Comparison of ENCODE assay signal across 1 cellular context in genomic region chr5:88680253-88681132, GRCh38.
A peak's percentile ranks its signal among the peaks of the same experiment; 100 is the strongest.
TF ChIP-seq lines count a peak whose summit lies in the region.

No MANE protein-coding gene starts in this region.

TF ChIP-seq in K562, 482 proteins besides CTCF, POLR2A, EP300 and RAD21 (continued from another document and continues in another):
- TF ChIP-seq UBTF (IDR thresholded peaks at IDR 0.05; ENCODE audit: borderline replicate concordance in 1 of 2, low read depth in 2 of 2, low read length in 2 of 2) = peak in 1 of 2 experiments; percentile 51; a peak in 1 of 4 replicates
- TF ChIP-seq TFAP4 (CRISPR knock-in tag; IDR thresholded peaks at IDR 0.05; ENCODE audit: borderline replicate concordance) = peak; percentile 44; the same call in 1 of the 2 replicates
- no peak for TF ChIP-seq AFF4 (CRISPR knock-in tag; IDR thresholded peaks at IDR 0.05)
- 0 out of 2 replicates have a peak, but pooled peaks have one; percentile 24 for TF ChIP-seq PREB (CRISPR knock-in tag; IDR thresholded peaks at IDR 0.05)
- 0 out of 2 replicates have a peak, but pooled peaks have one; percentile 26 for TF ChIP-seq TARDBP (IDR thresholded peaks at IDR 0.05)
- peak; percentile 27; the same call in 1 of the 2 replicates for TF ChIP-seq NFIC (IDR thresholded peaks at IDR 0.05)
- TF ChIP-seq E2F6 (IDR thresholded peaks at IDR 0.05; ENCODE audit: borderline replicate concordance in 1 of 2, extremely low read depth in 1 of 2, insufficient read depth in 1 of 2, insufficient read length in 1 of 2, low read depth in 1 of 2, low read length in 1 of 2, poor library complexity in 1 of 2, severe bottlenecking in 1 of 2) = peak in 1 of 2 experiments; percentile 37
- TF ChIP-seq TGIF2 (CRISPR knock-in tag; IDR thresholded peaks at IDR 0.05) = 0 out of 2 replicates have a peak, but pooled peaks have one; percentile 35
- TF ChIP-seq RB1 (IDR thresholded peaks at IDR 0.05; ENCODE audit: low read depth) = peak; percentile 90
- no peak for TF ChIP-seq U2AF1 (optimal IDR thresholded peaks at IDR 0.05; ENCODE audit: low read depth, low read length)
- peak; percentile 86; the same call in 1 of the 2 replicates for TF ChIP-seq STAG1 (CRISPR knock-in tag; IDR thresholded peaks at IDR 0.05; ENCODE audit: borderline replicate concordance)
- no peak for TF ChIP-seq ZNF41 (CRISPR knock-in tag; conservative IDR thresholded peaks at IDR 0.05)
- TF ChIP-seq ZBTB2 (IDR thresholded peaks at IDR 0.05) = no peak
- TF ChIP-seq CBFA2T2 (conservative IDR thresholded peaks at IDR 0.05) = no peak
- TF ChIP-seq ZBTB7A (IDR thresholded peaks at IDR 0.05; ENCODE audit: borderline replicate concordance, control insufficient read depth, low read depth, low read length) = peak; percentile 70; the same call in 1 of the 2 replicates
- TF ChIP-seq SMC3 (conservative IDR thresholded peaks at IDR 0.05; ENCODE audit: insufficient read depth, low read depth, low read length) = peak; percentile 82
- TF ChIP-seq CEBPG (CRISPR knock-in tag; IDR thresholded peaks at IDR 0.05) = no peak
- TF ChIP-seq CEBPG (tag; conservative IDR thresholded peaks at IDR 0.05 in 1 of 2, IDR thresholded peaks at IDR 0.05 in 1 of 2) = no peak
- TF ChIP-seq RBM17 (IDR thresholded peaks at IDR 0.05; ENCODE audit: borderline replicate concordance, low read depth, low read length) = no peak
- TF ChIP-seq ZBTB1 (CRISPR knock-in tag; IDR thresholded peaks at IDR 0.05; ENCODE audit: borderline replicate concordance, low read depth) = 0 out of 2 replicates have a peak, but pooled peaks have one; percentile 43
- peak; percentile 33 for TF ChIP-seq CTCFL (IDR thresholded peaks at IDR 0.05; ENCODE audit: borderline replicate concordance, insufficient read depth, low read depth, low read length, poor library complexity, severe bottlenecking)
- no peak for TF ChIP-seq MITF (IDR thresholded peaks at IDR 0.05)
- peak; percentile 29; the same call in 1 of the 2 replicates for TF ChIP-seq VEZF1 (CRISPR knock-in tag; IDR thresholded peaks at IDR 0.05)
- TF ChIP-seq ZNF263 (CRISPR knock-in tag; IDR thresholded peaks at IDR 0.05; ENCODE audit: borderline replicate concordance) = no peak
- 0 out of 2 replicates have a peak, but pooled peaks have one; percentile 10 for TF ChIP-seq ETV1 (tag; conservative IDR thresholded peaks at IDR 0.05; ENCODE audit: low read depth)
- peak; percentile 71 to 76 for TF ChIP-seq MAZ (CRISPR knock-in tag; conservative IDR thresholded peaks at IDR 0.05 in 1 of 2, IDR thresholded peaks at IDR 0.05 in 1 of 2)
- TF ChIP-seq ATF1 (CRISPR knock-in tag; IDR thresholded peaks at IDR 0.05) = no peak
- no peak for TF ChIP-seq ATF1 (tag; IDR thresholded peaks at IDR 0.05)
- TF ChIP-seq ASH1L (IDR thresholded peaks at IDR 0.05; ENCODE audit: borderline replicate concordance, low read depth, partially characterized antibody) = no peak
- no peak for TF ChIP-seq E2F5 (CRISPR knock-in tag; IDR thresholded peaks at IDR 0.05)
